Comparison of ENCODE assay signal across 21 cellular contexts in genomic region chr12:130083002-130083401, GRCh38.
DNase-seq lines count a peak whose midpoint lies in the region; ATAC-seq and TF ChIP-seq lines count a peak whose summit lies in the region.
"Had no signal": no experiment of that assay in that cellular context is flagged by ENCODE, and none has a peak within 500 bp of the region (broad histone marks: within the 10 kb centered on the region; RNA-seq: fewer than 3 reads in every experiment).

No MANE protein-coding gene starts in this region.

- peak overlapping the region; percentile 32 for H3K4me3 Mint-ChIP-seq in endothelial cell (ENCODE audit: unreplicated experiment)
- H3K4me3 Mint-ChIP-seq: CD4-positive, CD25-positive, alpha-beta regulatory T cell had no signal

- TF ChIP-seq CTCF in endothelial cell (IDR thresholded peaks at IDR 0.05; ENCODE audit: unreplicated experiment) = no peak
- peak; percentile 8 for TF ChIP-seq CTCF in foreskin keratinocyte (conservative IDR thresholded peaks at IDR 0.05)

- H3K36me3 Mint-ChIP-seq in endothelial cell (ENCODE audit: low read depth, unreplicated experiment) = peaks cover 34% of the 10 kb centered on the region
- H3K36me3 Mint-ChIP-seq: CD4-positive, CD25-positive, alpha-beta regulatory T cell had no signal

- H3K4me1 Mint-ChIP-seq in endothelial cell (ENCODE audit: unreplicated experiment) = no peaks in the 10 kb centered on the region

- peaks cover 64% of the 10 kb centered on the region for H3K9me3 Mint-ChIP-seq in endothelial cell (ENCODE audit: unreplicated experiment)

- no peaks in the 10 kb centered on the region for H3K27me3 ChIP-seq in foreskin keratinocyte
- H3K27me3 ChIP-seq: Peyer's patch, SJSA1 had no signal

- peaks cover 9% of the 10 kb centered on the region for H3K4me1 ChIP-seq in foreskin keratinocyte
- H3K4me1 ChIP-seq: Caco-2, Peyer's patch, SJSA1 had no signal

- no peak for TF ChIP-seq POLR2A in erythroblast (IDR thresholded peaks at IDR 0.05; ENCODE audit: low read length)

- peaks cover 10% of the 10 kb centered on the region for H3K27me3 Mint-ChIP-seq in endothelial cell (ENCODE audit: unreplicated experiment)
- H3K27me3 Mint-ChIP-seq: CD4-positive, CD25-positive, alpha-beta regulatory T cell had no signal

- DNase-seq in Caki2 (ENCODE audit: low read depth) = peak; percentile 39
- DNase-seq in endothelial cell (ENCODE audit: low spot score) = no peak
- peak; percentile 77 to 89 for DNase-seq in foreskin keratinocyte
- DNase-seq in renal cortical epithelial cell (ENCODE audit: low read depth) = peak; percentile 29
- DNase-seq in erythroblast (lab: John Stamatoyannopoulos, UW) = no peak
- DNase-seq in NCI-H69 (lab: John Stamatoyannopoulos, UW) = no peak
- DNase-seq: Caco-2; CD4-positive, CD25-positive, alpha-beta regulatory T cell; DMS153; GOT3; KBM-7; NCI-H1105; NCI-H2029 treated with DMSO at 0.1 percent for 48 hours; NCI-H2171; NCI-H345; NCI-H524 treated with DMSO at 0.1 percent for 48 hours; Peyer's patch had no signal

- H3K27ac ChIP-seq in foreskin keratinocyte = peak overlapping the region; percentile 38
- H3K27ac ChIP-seq: Peyer's patch, SJSA1 had no signal

- in situ Hi-C loops in Caki2 (cut with HindIII; ENCODE audit: low pct_unique_long_range_greater_than_20kb, low sequenced_read_pairs) = no loop called here

- H3K27ac Mint-ChIP-seq in endothelial cell (ENCODE audit: unreplicated experiment) = no peak overlapping the region
- H3K27ac Mint-ChIP-seq: CD4-positive, CD25-positive, alpha-beta regulatory T cell had no signal

- ATAC-seq in foreskin keratinocyte (peak; percentile 81), HG03432 (IDR thresholded peaks at IDR 0.05; ENCODE audit: unreplicated experiment) (no peak)
- ATAC-seq: HCT116, Right ventricle myocardium inferior had no signal

Comparison
In these comparisons a context has a peak if more than half of its experiments do, and no peak if none do; other contexts are left out.
1. DNase-seq: peak in Caki2 (single experiment), foreskin keratinocyte (2 of 2) and renal cortical epithelial cell (single experiment); none in endothelial cell (single experiment), erythroblast (0 of 2) and NCI-H69 (single experiment).